In genomic region chr14:92625213-92625612, GRCh38 we compare ENCODE assay signal across 14 cellular contexts.
DNase-seq lines count a peak whose midpoint lies in the region; ATAC-seq, FAIRE-seq and TF ChIP-seq lines count a peak whose summit lies in the region.
"Had no signal": no experiment of that assay in that cellular context is flagged by ENCODE, and none has a peak within 500 bp of the region (broad histone marks: within the 10 kb centered on the region; RNA-seq: fewer than 3 reads in every experiment).

No MANE protein-coding gene starts in this region.

- TF ChIP-seq CTCF in osteoblast (IDR thresholded peaks at IDR 0.05; ENCODE audit: extremely low read depth, low read depth, low read length) (no peak), GM10248 (IDR thresholded peaks at IDR 0.05; ENCODE audit: control extremely low read depth, extremely low read depth, low read depth, missing control alignments) (no peak)

- H3K27ac ChIP-seq in osteoblast (ENCODE audit: low read depth, low read length) = peak overlapping the region; percentile 97

- no peaks in the 10 kb centered on the region for H3K27me3 ChIP-seq in osteoblast (ENCODE audit: insufficient read depth, low read length)

- POLR2A ChIA-PET in GM10248 (lab: Yijun Ruan, JAX) = no interaction called here

- peak overlapping the region; percentile 16 for H3K4me3 ChIP-seq in osteoblast (ENCODE audit: insufficient read depth, low read length)

- CTCF ChIA-PET in GM10248 (lab: Yijun Ruan, JAX) = no interaction called here

- peaks cover 20% of the 10 kb centered on the region for H3K9me3 ChIP-seq in osteoblast (ENCODE audit: low read depth, low read length)

- H3K79me2 ChIP-seq in osteoblast (ENCODE audit: insufficient read depth, low read length) = no peaks in the 10 kb centered on the region

- H3K36me3 ChIP-seq in osteoblast (ENCODE audit: insufficient read depth, low read length) = peaks cover 27% of the 10 kb centered on the region

- ATAC-seq in HG03025 (IDR thresholded peaks at IDR 0.05; ENCODE audit: low FRiP score, unreplicated experiment) = no peak
- ATAC-seq: left lobe of liver had no signal

- peaks cover 24% of the 10 kb centered on the region for H3K4me1 ChIP-seq in osteoblast (ENCODE audit: insufficient read depth, low read length)

- peak; percentile 76 for DNase-seq in Caki2 (ENCODE audit: low read depth)
- peak; percentile 92 for DNase-seq in NCI-H226
- peak; percentile 86 for DNase-seq in dedifferentiated amniotic fluid mesenchymal stem cell (ENCODE audit: extremely low spot score)
- peak; percentile 90 for DNase-seq in osteoblast (ENCODE audit: insufficient read length, low spot score, missing footprints)
- DNase-seq in activated CD8-positive, alpha-beta memory T cell treated with anti-CD3 and anti-CD28 coated beads, Interleukin-2, amount 50 U/mL, for 48 hours = no peak
- no peak for DNase-seq in GM10248 (ENCODE audit: extremely low spot score)
- DNase-seq in frontal cortex (ENCODE audit: low spot score in 2 of 2) = no peak
- DNase-seq: activated CD4-positive, alpha-beta T cell treated with anti-CD3 and anti-CD28 coated beads, Interleukin-2, amount 10 ng/mL, durations not matched to agents 7 days and 5 days; activated gamma-delta T cell treated with Interleukin-2 at 50 U/mL for 16 hours; CD4-positive, alpha-beta memory T cell; NCI-H146 had no signal

- FAIRE-seq in frontal cortex (lab: Jason Lieb, UNC) = no peak
- FAIRE-seq: colon had no signal

- in situ Hi-C loops in Caki2 (cut with HindIII; ENCODE audit: low pct_unique_long_range_greater_than_20kb, low sequenced_read_pairs) = no loop called here

- H3K4me2 ChIP-seq in osteoblast (ENCODE audit: insufficient read depth, low read length) = peak overlapping the region; percentile 66

- H4K20me1 ChIP-seq in osteoblast (ENCODE audit: insufficient read depth, low read length) = no peaks in the 10 kb centered on the region

- no peak overlapping the region for H2AFZ ChIP-seq in osteoblast (ENCODE audit: low read length)

Comparison
In these comparisons a context has a peak if more than half of its experiments do, and no peak if none do; other contexts are left out.
1. DNase-seq: peak in Caki2 (single experiment), NCI-H226 (single experiment), dedifferentiated amniotic fluid mesenchymal stem cell (single experiment) and osteoblast (single experiment); none in activated CD8-positive, alpha-beta memory T cell treated with anti-CD3 and anti-CD28 coated beads, Interleukin-2, amount 50 U/mL, for 48 hours (single experiment), GM10248 (single experiment) and frontal cortex (0 of 2).